25 cellular contexts compared by ENCODE assay signal in the genomic region with DNA sequence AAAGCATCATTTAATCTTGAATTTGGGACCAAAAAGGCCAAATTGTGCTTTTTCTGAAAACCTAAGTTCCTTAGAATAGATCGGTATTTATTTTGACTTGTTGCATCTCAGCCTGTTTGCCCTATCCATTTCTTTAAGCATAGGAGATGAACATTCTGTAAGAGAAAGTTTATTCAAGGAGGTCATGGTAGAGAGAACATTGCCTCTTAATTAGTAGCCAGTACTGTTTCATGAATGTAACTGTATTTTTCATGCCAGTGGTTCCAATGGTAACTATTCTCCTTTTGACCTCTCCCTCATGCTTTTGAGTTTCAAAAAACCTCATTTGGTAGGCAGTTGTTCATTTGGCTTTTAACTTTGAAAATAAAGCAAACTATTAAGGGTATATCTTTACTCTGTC. TPM values are rescaled to one million over a fixed set of nuclear protein-coding genes. Genes with fewer than 3 reads are reported as not detected.
DNase-seq lines count a peak whose midpoint lies in the region; ATAC-seq, FAIRE-seq and TF ChIP-seq lines count a peak whose summit lies in the region.
"Had no signal": no experiment of that assay in that cellular context is flagged by ENCODE, and none has a peak within 500 bp of the region (broad histone marks: within the 10 kb centered on the region; RNA-seq: fewer than 3 reads in every experiment).

No MANE protein-coding gene starts in this region.

- H3K9ac ChIP-seq in liver (ENCODE audit: low read depth in 1 of 2, low read length in 2 of 2) (no peak overlapping the region), HepG2 (ENCODE audit: insufficient read depth, low read depth, low read length) (no peak overlapping the region)
- H3K9ac ChIP-seq: BLaER1 had no signal

- ATAC-seq in HepG2, result no peak
- ATAC-seq: GM12878 had no signal

- TF ChIP-seq POLR2A in HepG2 (IDR thresholded peaks at IDR 0.05; ENCODE audit: insufficient read depth in 1 of 2, low read depth in 2 of 2, low read length in 2 of 2), result no peak

- intact Hi-C loops in HepG2 (cut with micrococcal nuclease; ENCODE audit: unreplicated experiment), result no loop called here

- H3K27ac ChIP-seq in liver (ENCODE audit: low read depth in 1 of 2, low read length in 2 of 2) (no peak overlapping the region), HepG2 (ENCODE audit: extremely low read length, insufficient read depth, low read length) (no peak overlapping the region)
- H3K27ac ChIP-seq: BLaER1 had no signal

- TF ChIP-seq EP300 in HepG2 (IDR thresholded peaks at IDR 0.05; ENCODE audit: low read depth in 2 of 2, low read length in 2 of 2), result no peak
- no peak for TF ChIP-seq EP300 in HepG2 (CRISPR knock-in tag; IDR thresholded peaks at IDR 0.05; ENCODE audit: borderline replicate concordance)

- H3K4me3 Mint-ChIP-seq in endothelial cell (ENCODE audit: unreplicated experiment), result no peak overlapping the region
- H3K4me3 Mint-ChIP-seq: CD14-positive monocyte; CD4-positive, alpha-beta memory T cell; CD4-positive, CD25-positive, alpha-beta regulatory T cell; CD8-positive, alpha-beta memory T cell had no signal

- H3K36me3 Mint-ChIP-seq in endothelial cell (ENCODE audit: low read depth, unreplicated experiment), result no peaks in the 10 kb centered on the region

- 94% methylated on average over 1 of the region's 1 CpG for WGBS in liver
- WGBS in HepG2 (ENCODE audit: low lambda C conversion rate), result 95% methylated on average over 1 of the region's 1 CpG

- no peak for DNase-seq in HepG2 (ENCODE audit: low spot score)
- peak; percentile 4 for DNase-seq in kidney glomerular epithelial cell (lab: John Stamatoyannopoulos, UW)
- DNase-seq in endothelial cell (ENCODE audit: low spot score), result no peak
- DNase-seq in T-helper 9 cell, result no peak
- DNase-seq: 8988T; ACHN; BE2C; C1 segment of cervical spinal cord; CD4-positive, alpha-beta memory T cell; CD4-positive, CD25-positive, alpha-beta regulatory T cell; CD8-positive, alpha-beta memory T cell; COR-L47; DMS 273 treated with DMSO at 0.1 percent for 48 hours; DMS153; DMS53; DMS79; DND-41; EL; GDM1 had no signal

- H3K4me1 ChIP-seq in liver (ENCODE audit: control insufficient read depth in 4 of 4, insufficient read depth in 4 of 4, low read length in 3 of 4) (no peaks in the 10 kb centered on the region), HepG2 (ENCODE audit: insufficient read depth, low read length) (no peaks in the 10 kb centered on the region)
- H3K4me1 ChIP-seq: BE2C, BLaER1 had no signal

- TF ChIP-seq RAD21 in liver (IDR thresholded peaks at IDR 0.05) (no peak), HepG2 (CRISPR knock-in tag; IDR thresholded peaks at IDR 0.05) (no peak)

- H3K4me2 ChIP-seq in HepG2 (ENCODE audit: low read depth, low read length), result no peak overlapping the region
- H3K4me2 ChIP-seq: BLaER1 had no signal

- in situ Hi-C loops in HepG2 (cut with HindIII; ENCODE audit: extremely low pct_ligation_motif_present, low pct_unique_long_range_greater_than_20kb), result no loop called here

- H3K4me1 Mint-ChIP-seq in endothelial cell (ENCODE audit: unreplicated experiment), result no peaks in the 10 kb centered on the region
- H3K4me1 Mint-ChIP-seq: CD14-positive monocyte; CD4-positive, alpha-beta memory T cell; CD8-positive, alpha-beta memory T cell had no signal

- H4K20me1 ChIP-seq in HepG2 (ENCODE audit: insufficient read depth, low read length), result no peaks in the 10 kb centered on the region
- H4K20me1 ChIP-seq: BLaER1 had no signal

- H3K27ac Mint-ChIP-seq in endothelial cell (ENCODE audit: unreplicated experiment), result no peak overlapping the region
- H3K27ac Mint-ChIP-seq: CD4-positive, CD25-positive, alpha-beta regulatory T cell had no signal

- H3K9me3 ChIP-seq in liver (ENCODE audit: control insufficient read depth in 4 of 4, low read length in 3 of 4), result no peaks in the 10 kb centered on the region
- no peaks in the 10 kb centered on the region for H3K9me3 ChIP-seq in HepG2 (ENCODE audit: low read length)
- H3K9me3 ChIP-seq: BE2C, BLaER1 had no signal

- FAIRE-seq in HepG2 (lab: Jason Lieb, UNC), result no peak
- FAIRE-seq: GM12878, GM12892, GM18507 had no signal

- H3K27me3 ChIP-seq in liver (ENCODE audit: control insufficient read depth in 4 of 4, insufficient read depth in 4 of 4, low read length in 3 of 4) (no peaks in the 10 kb centered on the region), HepG2 (ENCODE audit: control insufficient read depth in 1 of 2, insufficient read depth in 2 of 2, low read length in 2 of 2) (no peaks in the 10 kb centered on the region)
- H3K27me3 ChIP-seq: BE2C, BLaER1 had no signal

- TF ChIP-seq CTCF in liver (IDR thresholded peaks at IDR 0.05; ENCODE audit: low read depth, low read length, missing input control) (no peak), HepG2 (CRISPR knock-in tag; IDR thresholded peaks at IDR 0.05) (no peak), endothelial cell (IDR thresholded peaks at IDR 0.05; ENCODE audit: unreplicated experiment) (no peak)

- CTCF ChIA-PET in HepG2 (lab: Yijun Ruan, JAX; ENCODE audit: low intra/inter-chr PET ratio, low total read pairs), result no interaction called here

- H3K79me2 ChIP-seq in HepG2 (ENCODE audit: insufficient read depth, low read length), result no peaks in the 10 kb centered on the region

- POLR2A ChIA-PET in HepG2 (lab: Yijun Ruan, JAX), result no interaction called here

- BruUV-seq in HepG2 (replicated peaks; lab: Mats Ljungman, UMichigan), result no TSS peak

- no peak overlapping the region for H2AFZ ChIP-seq in HepG2 (ENCODE audit: low read length)

- no peaks in the 10 kb centered on the region for H3K27me3 Mint-ChIP-seq in endothelial cell (ENCODE audit: unreplicated experiment)
- H3K27me3 Mint-ChIP-seq: CD4-positive, alpha-beta memory T cell; CD4-positive, CD25-positive, alpha-beta regulatory T cell; CD8-positive, alpha-beta memory T cell had no signal

- H3K9me3 Mint-ChIP-seq in endothelial cell (ENCODE audit: unreplicated experiment), result no peaks in the 10 kb centered on the region
- H3K9me3 Mint-ChIP-seq: CD14-positive monocyte; CD4-positive, alpha-beta memory T cell; CD4-positive, CD25-positive, alpha-beta regulatory T cell; CD8-positive, alpha-beta memory T cell had no signal

- peaks cover 0 to 33% (median 21%) of the 10 kb centered on the region in 4 donors for H3K36me3 ChIP-seq in liver (ENCODE audit: control insufficient read depth in 4 of 4, insufficient read depth in 3 of 4, low read depth in 1 of 4, low read length in 3 of 4)
- H3K36me3 ChIP-seq in HepG2 (replicated peaks in 1 of 2; ENCODE audit: control insufficient read depth in 1 of 2, insufficient read depth in 2 of 2, low read length in 2 of 2), result peaks cover 1 to 55% of the 10 kb centered on the region in 2 experiments; a peak in 3 of 5 replicates

- H3K4me3 ChIP-seq in liver (ENCODE audit: low read depth in 1 of 3, low read length in 3 of 3) (no peak overlapping the region), HepG2 (replicated peaks in 1 of 3; ENCODE audit: insufficient read depth in 1 of 3, low read depth in 2 of 3, low read length in 3 of 3) (no peak overlapping the region)
- H3K4me3 ChIP-seq: BLaER1, GM12878 had no signal

TF ChIP-seq in liver, 16 proteins besides CTCF, POLR2A, EP300 and RAD21:
- TF ChIP-seq RXRA (IDR thresholded peaks at IDR 0.05) (peak; percentile 52 to 61), FOXA2 (IDR thresholded peaks at IDR 0.05) (no peak)

RNA-seq across cellular contexts. Expression of gene ARMC8, which starts 55.4 kb away (rescaled TPM):
- total RNA-seq in liver, result 10 to 100 TPM; 34.1 to 53.6 TPM
- polyA plus RNA-seq in liver, result 10 to 100 TPM in 1 of 2 donors, 1 to 10 TPM in 1; 8.4 to 11.5 TPM
- total RNA-seq in HepG2 (2016; rRNA removed; fragmentation: Illumina TruSeq; extraction: Trizol), result 38.9 and 48.9 TPM in 2 replicates
- total RNA-seq in HepG2 (2016; cell fraction: cytosol; rRNA removed; fragmentation: Illumina TruSeq; extraction: Trizol; ENCODE audit: low read depth), result 18.2 and 23.7 TPM in 2 replicates
- total RNA-seq in HepG2 (2016; cell fraction: insoluble cytoplasmic fraction; rRNA removed; fragmentation: Illumina TruSeq; extraction: Trizol), result 43.7 and 56.0 TPM in 2 replicates
- total RNA-seq in HepG2 (2016; cell fraction: membrane; rRNA removed; fragmentation: Illumina TruSeq; extraction: Trizol), result 24.2 and 24.4 TPM in 2 replicates
- 70.4 and 70.9 TPM in 2 replicates for total RNA-seq in HepG2 (2016; cell fraction: nucleus; rRNA removed; fragmentation: Illumina TruSeq; extraction: Trizol)
- 50.7 and 55.3 TPM in 2 replicates for polyA plus RNA-seq in HepG2 (2011; rRNA removed)
- polyA plus RNA-seq in HepG2 (2011; cell fraction: cytosol; rRNA removed), result 22.8 and 25.0 TPM in 2 replicates
- 65.8 and 93.8 TPM in 2 replicates for polyA plus RNA-seq in HepG2 (2011; cell fraction: nucleus; rRNA removed)
- polyA plus RNA-seq in HepG2 (2012), result 19.5 and 22.5 TPM in 2 replicates
- polyA plus RNA-seq in HepG2 (2016; cell fraction: cytosol; fragmentation: Illumina TruSeq; extraction: Trizol; ENCODE audit: low read depth), result 3.6 and 3.9 TPM in 2 replicates
- polyA plus RNA-seq in HepG2 (2016; cell fraction: insoluble cytoplasmic fraction; fragmentation: Illumina TruSeq; extraction: Trizol; ENCODE audit: low read depth), result 35.8 and 49.4 TPM in 2 replicates
- polyA plus RNA-seq in HepG2 (2016; cell fraction: membrane; fragmentation: Illumina TruSeq; extraction: Trizol; ENCODE audit: low read depth), result 7.3 and 8.2 TPM in 2 replicates
- polyA plus RNA-seq in HepG2 (2016; cell fraction: nucleus; fragmentation: Illumina TruSeq; extraction: Trizol; ENCODE audit: insufficient read depth, low read depth), result 36.5 and 48.8 TPM in 2 replicates
- 194 and 251 TPM in 2 replicates for polyA minus RNA-seq in HepG2 (2011; rRNA and poly(A)+ RNA removed; ENCODE audit: low replicate concordance)
- polyA minus RNA-seq in HepG2 (2011; cell fraction: cytosol; rRNA and poly(A)+ RNA removed), result 31.1 and 35.2 TPM in 2 replicates
- polyA minus RNA-seq in HepG2 (2011; cell fraction: nucleus; rRNA and poly(A)+ RNA removed), result 121 and 148 TPM in 2 replicates
- total RNA-seq in endothelial cell (ENCODE audit: unreplicated experiment), result 39.6 TPM
